8 cellular contexts compared by ENCODE assay signal in genomic region chr14:34982421-34983147, GRCh38. TPM values are rescaled to one million over a fixed set of nuclear protein-coding genes. Genes with fewer than 3 reads are reported as not detected.
DNase-seq lines count a peak whose midpoint lies in the region; ATAC-seq and TF ChIP-seq lines count a peak whose summit lies in the region.

Gene SRP54 (plus strand): TSS chr14:34982992. CDS start chr14:34996710, 13,718 bp downstream.

- H3K9me2 ChIP-seq in SK-N-SH = no peaks in the 10 kb centered on the region

- under 1% methylated on average over 33 of the region's 45 CpGs for WGBS in SK-N-SH (ENCODE audit: low lambda C conversion rate)

- no peak for TF ChIP-seq EP300 in SK-N-SH (IDR thresholded peaks at IDR 0.05; ENCODE audit: borderline replicate concordance in 1 of 2, low read depth in 1 of 2, low read length in 1 of 2)

- peak; percentile 99 for DNase-seq in NCI-H1092 (lab: John Stamatoyannopoulos, UW)
- peak; percentile 94 for DNase-seq in SK-N-SH
- DNase-seq in activated naive CD4-positive, alpha-beta T cell treated with anti-CD3 and anti-CD28 coated beads, Interleukin-2, amount 50 U/mL, for 16 hours = peak; percentile 100
- peak; percentile 81 for DNase-seq in glomerular endothelial cell (ENCODE audit: extremely low read depth, low read depth, low spot score)
- DNase-seq in occipital lobe (lab: John Stamatoyannopoulos, UW) = peak; percentile 96

- H3K9me3 ChIP-seq in SK-N-SH = no peaks in the 10 kb centered on the region

- H3K79me2 ChIP-seq in SK-N-SH (ENCODE audit: insufficient read depth) = peaks cover 85% of the 10 kb centered on the region

- peak within 1 kb of the TSS; percentile 89 for H3K4me2 ChIP-seq in SK-N-SH

- POLR2A ChIA-PET in SK-N-SH (lab: Yijun Ruan, JAX) = interaction anchor here (0.9 to 2.7 kb wide), 4 partner anchors 13 to 844 kb away, joined by 3 to 18 read pairs (median 6); partner anchors contain the start of genes BAZ1A, BRMS1L and FAM177A1

- H3K4me3 ChIP-seq in SK-N-SH (ENCODE audit: low read depth in 2 of 2, low read length in 1 of 2) = peak within 1 kb of the TSS; percentile 72 to 83

- peak within 1 kb of the TSS; percentile 95 for H3K9ac ChIP-seq in SK-N-SH

- peak within 1 kb of the TSS; percentile 84 for H2AFZ ChIP-seq in SK-N-SH (ENCODE audit: low read depth)

- H3K27ac ChIP-seq in SK-N-SH (ENCODE audit: low read depth in 2 of 2, low read length in 1 of 2) = peak within 1 kb of the TSS; percentile 98 to 100
- H3K27ac ChIP-seq in temporal lobe (ENCODE audit: low read depth, low read length) = peak within 1 kb of the TSS; percentile 99

- CTCF ChIA-PET in SK-N-SH (lab: Yijun Ruan, JAX) = interaction anchor here (0.5 to 2.3 kb wide), 7 partner anchors 10 to 158 kb away, joined by 3 to 7 read pairs (median 4); partner anchors contain the start of gene BAZ1A

- H3K27me3 ChIP-seq in SK-N-SH (ENCODE audit: insufficient read depth) = no peaks in the 10 kb centered on the region

- H3F3A ChIP-seq in SK-N-SH (replicated peaks; ENCODE audit: insufficient read depth) = peaks cover 22% of the 10 kb centered on the region

- peaks cover 20% of the 10 kb centered on the region for H4K20me1 ChIP-seq in SK-N-SH (ENCODE audit: insufficient read depth)

- peaks cover under 1 to 3% of the 10 kb centered on the region in 2 experiments for H3K36me3 ChIP-seq in SK-N-SH (replicated peaks in 1 of 2; ENCODE audit: control insufficient read depth in 1 of 2, insufficient read depth in 2 of 2, low read length in 1 of 2)

- H3K4me1 ChIP-seq in SK-N-SH (ENCODE audit: control insufficient read depth in 1 of 2, insufficient read depth in 2 of 2, low read depth in 1 of 2, low read length in 1 of 2) = peaks cover 7 to 14% of the 10 kb centered on the region in 2 experiments

- peak; percentile 97 for TF ChIP-seq POLR2A in GM10847 (IDR thresholded peaks at IDR 0.05; ENCODE audit: extremely low read depth, insufficient read length)

- no peak for TF ChIP-seq CTCF in SK-N-SH (IDR thresholded peaks at IDR 0.05)

- no peak; the same call in 1 of the 2 replicates for TF ChIP-seq RAD21 in SK-N-SH (IDR thresholded peaks at IDR 0.05; ENCODE audit: low read length)

- ATAC-seq in HG02610 (IDR thresholded peaks at IDR 0.05; ENCODE audit: unreplicated experiment) = peak; percentile 83

TF ChIP-seq in SK-N-SH, 30 proteins besides CTCF, POLR2A, EP300 and RAD21 (continues in another document):
- TF ChIP-seq USF1 (IDR thresholded peaks at IDR 0.05; ENCODE audit: borderline replicate concordance, low read depth) (peak; percentile 75; the same call in 1 of the 2 replicates), RXRA (IDR thresholded peaks at IDR 0.05; ENCODE audit: borderline replicate concordance, low read depth) (no peak), TCF12 (IDR thresholded peaks at IDR 0.05) (peak; percentile 4; the same call in 1 of the 2 replicates), FOXM1 (IDR thresholded peaks at IDR 0.05; ENCODE audit: low read depth) (no peak), POLR2AphosphoS5 (IDR thresholded peaks at IDR 0.05; ENCODE audit: low read depth, low read length) (peak; percentile 84; the same call in 1 of the 2 replicates), NFIC (IDR thresholded peaks at IDR 0.05; ENCODE audit: borderline replicate concordance) (0 out of 2 replicates have a peak, but pooled peaks have one; percentile 14), REST (IDR thresholded peaks at IDR 0.05; ENCODE audit: low read depth, low read length) (no peak; the same call in 1 of the 2 replicates), MAX (IDR thresholded peaks at IDR 0.05; ENCODE audit: low read depth) (peak; percentile 65), FOXJ3 (CRISPR knock-in tag; IDR thresholded peaks at IDR 0.05) (no peak), CHD2 (IDR thresholded peaks at IDR 0.05; ENCODE audit: low read length, partially characterized antibody) (peak; percentile 81), YY1 (IDR thresholded peaks at IDR 0.05; ENCODE audit: low read depth) (peak; percentile 38; the same call in 1 of the 2 replicates), ZBTB33 (IDR thresholded peaks at IDR 0.05; ENCODE audit: borderline replicate concordance, low read depth) (no peak), IRF3 (IDR thresholded peaks at IDR 0.05; ENCODE audit: low read depth, low read length) (no peak), MXI1 (IDR thresholded peaks at IDR 0.05; ENCODE audit: low read depth, low read length) (peak; percentile 94), GATA2 (CRISPR knock-in tag; IDR thresholded peaks at IDR 0.05) (peak; percentile 32; the same call in 1 of the 2 replicates), NRF1 (IDR thresholded peaks at IDR 0.05; ENCODE audit: low read depth, low read length) (peak; percentile 95), JUND (IDR thresholded peaks at IDR 0.05) (no peak), RCOR1 (IDR thresholded peaks at IDR 0.05; ENCODE audit: low read length) (peak; percentile 10; the same call in 1 of the 2 replicates), ELF1 (IDR thresholded peaks at IDR 0.05) (peak; percentile 84), TEAD4 (IDR thresholded peaks at IDR 0.05; ENCODE audit: borderline replicate concordance, insufficient read depth) (no peak), EZH2phosphoT487 (IDR thresholded peaks at IDR 0.05; ENCODE audit: borderline replicate concordance, low read depth) (no peak), RFX5 (IDR thresholded peaks at IDR 0.05; ENCODE audit: low read length) (no peak; the same call in 1 of the 2 replicates), MEF2A (IDR thresholded peaks at IDR 0.05; ENCODE audit: borderline replicate concordance, low read depth) (no peak)

RNA-seq across cellular contexts. Expression of gene SRP54, which starts in this region (rescaled TPM):
- 31.6 and 39.5 TPM in 2 replicates for polyA plus RNA-seq in SK-N-SH (2012; rRNA removed)
- 38.2 and 50.5 TPM in 2 replicates for polyA plus RNA-seq in SK-N-SH (2012; cell fraction: cytosol; rRNA removed)
- 38.8 and 56.5 TPM in 2 replicates for polyA plus RNA-seq in SK-N-SH (2012; cell fraction: nucleus; rRNA removed)
- total RNA-seq in glomerular endothelial cell (58.7 and 68.2 TPM in 2 replicates), occipital lobe (60.8 TPM), temporal lobe (49.7 TPM)

Comparison
In these comparisons a context has a peak if more than half of its experiments do, and no peak if none do; other contexts are left out.
1. Peak in every context shown above with its lines: DNase-seq, ATAC-seq, H3K4me3 ChIP-seq and H3K27ac ChIP-seq.